8 cellular contexts compared by ENCODE assay signal in genomic region chr1:23718482-23718881, GRCh38. TPM values are rescaled to one million over a fixed set of nuclear protein-coding genes. Genes with fewer than 3 reads are reported as not detected.
DNase-seq lines count a peak whose midpoint lies in the region; ATAC-seq and TF ChIP-seq lines count a peak whose summit lies in the region.

No MANE protein-coding gene starts in this region.

- no peak overlapping the region for H2AK5ac ChIP-seq in mesenchymal stem cell (ENCODE audit: low read length, severe bottlenecking)

- H3K27me3 Mint-ChIP-seq in CD8-positive, alpha-beta T cell (ENCODE audit: low read depth), result no peaks in the 10 kb centered on the region

- H2BK15ac ChIP-seq in mesenchymal stem cell (ENCODE audit: low read depth, poor library complexity, severe bottlenecking), result no peak overlapping the region

- H3K23ac ChIP-seq in mesenchymal stem cell (ENCODE audit: low read length in 2 of 2), result no peak overlapping the region

- H3K9ac ChIP-seq in adipocyte (ENCODE audit: low read length), result no peak overlapping the region
- H3K9ac ChIP-seq in mesenchymal stem cell (ENCODE audit: low read length), result no peak overlapping the region

- H3K27ac Mint-ChIP-seq in CD8-positive, alpha-beta T cell, result no peak overlapping the region

- H3K36me3 ChIP-seq in adipocyte (ENCODE audit: control insufficient read depth, insufficient read depth, low read length, severe bottlenecking) (peaks cover 6% of the 10 kb centered on the region), mesenchymal stem cell (ENCODE audit: control insufficient read depth in 1 of 2, insufficient read depth in 2 of 2, low read depth in 1 of 2, low read length in 2 of 2) (peaks cover 6 to 32% of the 10 kb centered on the region in 2 experiments)
- H3K36me3 ChIP-seq in CD8-positive, alpha-beta T cell (ENCODE audit: insufficient read depth, low read length), result no peaks in the 10 kb centered on the region

- POLR2A ChIA-PET in CD8-positive, alpha-beta T cell (lab: Charles Lee), result no interaction called here

- no peak overlapping the region for H3K14ac ChIP-seq in mesenchymal stem cell (ENCODE audit: low read length in 2 of 2)

- peaks cover 28% of the 10 kb centered on the region for H3K79me1 ChIP-seq in mesenchymal stem cell (replicated peaks; ENCODE audit: low read length, poor library complexity, severe bottlenecking)

- peaks cover 4% of the 10 kb centered on the region for H3K36me3 Mint-ChIP-seq in CD8-positive, alpha-beta T cell

- no peak overlapping the region for H2BK120ac ChIP-seq in mesenchymal stem cell (ENCODE audit: low read depth, low read length)

- H3K18ac ChIP-seq in mesenchymal stem cell (ENCODE audit: low read depth in 1 of 2, low read length in 2 of 2), result no peak overlapping the region

- H2BK5ac ChIP-seq in mesenchymal stem cell (ENCODE audit: low read depth, low read length, poor library complexity, severe bottlenecking), result no peak overlapping the region

- no peak overlapping the region for H4K91ac ChIP-seq in mesenchymal stem cell (ENCODE audit: low read length)

- CTCF ChIA-PET in CD8-positive, alpha-beta T cell (lab: Charles Lee), result no interaction called here

- H3K27me3 ChIP-seq in adipocyte (replicated peaks; ENCODE audit: control insufficient read depth, insufficient read depth, low read length) (no peaks in the 10 kb centered on the region), mesenchymal stem cell (ENCODE audit: control insufficient read depth in 1 of 2, insufficient read depth in 1 of 2, low read length in 2 of 2) (no peaks in the 10 kb centered on the region)
- H3K27me3 ChIP-seq in CD8-positive, alpha-beta T cell (ENCODE audit: insufficient read depth, low read length), result no peaks in the 10 kb centered on the region

- H3K27ac ChIP-seq in mesenchymal stem cell (ENCODE audit: low read length, poor library complexity, severe bottlenecking), result no peak overlapping the region
- H3K27ac ChIP-seq in CD8-positive, alpha-beta T cell (ENCODE audit: low read depth, low read length), result no peak overlapping the region

- H3K4me3 ChIP-seq in adipocyte (ENCODE audit: low read length) (no peak overlapping the region), mesenchymal stem cell (ENCODE audit: insufficient read depth in 1 of 2, low read depth in 1 of 2, low read length in 2 of 2) (no peak overlapping the region)
- no peak overlapping the region for H3K4me3 ChIP-seq in CD8-positive, alpha-beta T cell (ENCODE audit: low read depth, low read length)

- no peak overlapping the region for H2BK12ac ChIP-seq in mesenchymal stem cell (ENCODE audit: low read length in 2 of 2)

- H3K9me3 Mint-ChIP-seq in CD8-positive, alpha-beta T cell, result no peaks in the 10 kb centered on the region

- H3K4me1 Mint-ChIP-seq in CD8-positive, alpha-beta T cell (ENCODE audit: low read depth), result peaks cover 7% of the 10 kb centered on the region

- H3K4me1 ChIP-seq in adipocyte (ENCODE audit: control insufficient read depth, insufficient read depth, low read length) (peaks cover 14% of the 10 kb centered on the region), mesenchymal stem cell (ENCODE audit: control insufficient read depth, insufficient read depth, low read depth, low read length) (peaks cover 10% of the 10 kb centered on the region)
- no peaks in the 10 kb centered on the region for H3K4me1 ChIP-seq in CD8-positive, alpha-beta T cell (ENCODE audit: insufficient read depth, low read length)

- TF ChIP-seq CTCF in CD8-positive, alpha-beta T cell (IDR thresholded peaks at IDR 0.05), result no peak

- peak; percentile 84 for DNase-seq in DMS 273 (lab: John Stamatoyannopoulos, UW; ENCODE audit: unreplicated experiment)
- DNase-seq in HuH-7.5 (ENCODE audit: low spot score), result peak; percentile 46
- peak; percentile 51 for DNase-seq in adipocyte (ENCODE audit: low read depth)
- peak; percentile 76 for DNase-seq in mesenchymal stem cell
- no peak for DNase-seq in CD8-positive, alpha-beta T cell
- DNase-seq in activated CD4-positive, alpha-beta T cell treated with anti-CD3 and anti-CD28 coated beads for 4 hours, result no peak

- no peak overlapping the region for H3K4me2 ChIP-seq in mesenchymal stem cell (ENCODE audit: low read length, poor library complexity, severe bottlenecking)

- ATAC-seq in CD8-positive, alpha-beta T cell, result no peak
- ATAC-seq in GM18907 (IDR thresholded peaks at IDR 0.05; ENCODE audit: unreplicated experiment) (no peak), HG02938 (IDR thresholded peaks at IDR 0.05; ENCODE audit: unreplicated experiment) (no peak)

- H4K8ac ChIP-seq in mesenchymal stem cell (ENCODE audit: low read length), result no peak overlapping the region

- 32% methylated on average over 3 of the region's 3 CpGs for WGBS in mesenchymal stem cell

- H2AFZ ChIP-seq in mesenchymal stem cell (ENCODE audit: low read depth, low read length), result no peak overlapping the region

- intact Hi-C loops in CD8-positive, alpha-beta T cell (cut with DNase I, micrococcal nuclease), result no loop called here

- no peak overlapping the region for H3K4ac ChIP-seq in mesenchymal stem cell (ENCODE audit: low read depth in 1 of 2, low read length in 2 of 2)

- H3K9me3 ChIP-seq in adipocyte (ENCODE audit: control insufficient read depth, low read length), result no peaks in the 10 kb centered on the region
- H3K9me3 ChIP-seq in mesenchymal stem cell (ENCODE audit: control insufficient read depth, low read length), result no peaks in the 10 kb centered on the region
- H3K9me3 ChIP-seq in CD8-positive, alpha-beta T cell (ENCODE audit: low read length), result no peaks in the 10 kb centered on the region

- no peak overlapping the region for H3K4me3 Mint-ChIP-seq in CD8-positive, alpha-beta T cell

RNA-seq across cellular contexts. Expression of gene ELOA, which starts 24.8 kb away (rescaled TPM):
- 29.3 TPM for polyA plus RNA-seq in mesenchymal stem cell (2013, experiment 1 of 2)
- 28.1 TPM for polyA plus RNA-seq in mesenchymal stem cell (2013, experiment 2 of 2)
- 10 to 100 TPM; 41.5 to 43.3 TPM for total RNA-seq in CD8-positive, alpha-beta T cell

RNA-seq across cellular contexts. Expression of gene RPL11, which starts 26.9 kb away (rescaled TPM):
- polyA plus RNA-seq in mesenchymal stem cell (2013, experiment 1 of 2), result 2,341 TPM
- 2,276 TPM for polyA plus RNA-seq in mesenchymal stem cell (2013, experiment 2 of 2)
- total RNA-seq in CD8-positive, alpha-beta T cell, result 1,000 to 10,000 TPM; 2,153 to 2,178 TPM

RNA-seq across cellular contexts. Expression of gene PITHD1, which starts 59.7 kb away (rescaled TPM):
- 16.0 TPM for polyA plus RNA-seq in mesenchymal stem cell (2013, experiment 1 of 2)
- 16.3 TPM for polyA plus RNA-seq in mesenchymal stem cell (2013, experiment 2 of 2)
- total RNA-seq in CD8-positive, alpha-beta T cell, result 100 to 1,000 TPM; 112 to 117 TPM

Comparison
In these comparisons a context has a peak if more than half of its experiments do, and no peak if none do; other contexts are left out.
1. DNase-seq: peak in DMS 273 (single experiment), HuH-7.5 (single experiment), adipocyte (single experiment) and mesenchymal stem cell (single experiment); none in CD8-positive, alpha-beta T cell (0 of 7) and activated CD4-positive, alpha-beta T cell treated with anti-CD3 and anti-CD28 coated beads for 4 hours (0 of 2).